Comparison of ENCODE assay signal across 1 cellular context in the genomic region with DNA sequence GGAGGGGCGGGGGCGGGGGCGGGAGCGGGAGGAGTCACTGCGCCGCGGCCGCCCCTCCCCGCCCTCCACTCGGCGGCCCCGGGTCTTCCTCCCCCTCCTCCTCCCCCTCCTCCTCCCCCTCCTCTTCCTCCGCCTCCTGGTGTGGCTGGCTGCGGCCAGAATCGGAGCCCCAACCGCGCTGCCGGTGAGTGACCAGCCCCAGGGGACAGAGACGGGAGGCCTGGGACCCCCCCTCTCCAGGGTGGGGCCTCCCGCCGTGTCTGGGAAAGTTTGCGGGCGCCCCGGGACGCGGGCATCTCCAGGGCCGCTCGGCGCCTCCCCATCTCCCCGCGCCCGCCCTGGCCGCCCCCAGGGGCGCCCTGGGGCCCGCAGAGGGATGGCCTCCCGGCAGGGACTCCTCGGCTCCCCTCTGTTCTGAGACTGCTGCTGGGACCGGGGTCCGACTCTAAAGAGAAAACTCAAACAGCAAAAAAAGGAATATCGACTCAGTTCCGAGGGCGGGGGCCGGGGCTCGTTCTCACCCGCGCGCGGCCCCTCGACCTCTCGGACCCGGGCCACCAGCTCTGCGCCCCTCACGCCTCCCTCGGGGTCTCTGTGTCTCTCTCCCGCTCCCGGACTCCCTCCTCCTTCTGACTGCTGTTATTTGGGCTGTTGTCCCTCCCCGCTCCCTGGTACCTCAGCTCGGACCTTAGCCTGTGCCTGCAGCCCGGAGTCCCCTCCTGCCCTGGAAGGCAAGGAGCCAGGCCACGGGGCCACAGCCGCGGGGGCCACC.
TF ChIP-seq lines count a peak whose summit lies in the region.

A gene with protein sequence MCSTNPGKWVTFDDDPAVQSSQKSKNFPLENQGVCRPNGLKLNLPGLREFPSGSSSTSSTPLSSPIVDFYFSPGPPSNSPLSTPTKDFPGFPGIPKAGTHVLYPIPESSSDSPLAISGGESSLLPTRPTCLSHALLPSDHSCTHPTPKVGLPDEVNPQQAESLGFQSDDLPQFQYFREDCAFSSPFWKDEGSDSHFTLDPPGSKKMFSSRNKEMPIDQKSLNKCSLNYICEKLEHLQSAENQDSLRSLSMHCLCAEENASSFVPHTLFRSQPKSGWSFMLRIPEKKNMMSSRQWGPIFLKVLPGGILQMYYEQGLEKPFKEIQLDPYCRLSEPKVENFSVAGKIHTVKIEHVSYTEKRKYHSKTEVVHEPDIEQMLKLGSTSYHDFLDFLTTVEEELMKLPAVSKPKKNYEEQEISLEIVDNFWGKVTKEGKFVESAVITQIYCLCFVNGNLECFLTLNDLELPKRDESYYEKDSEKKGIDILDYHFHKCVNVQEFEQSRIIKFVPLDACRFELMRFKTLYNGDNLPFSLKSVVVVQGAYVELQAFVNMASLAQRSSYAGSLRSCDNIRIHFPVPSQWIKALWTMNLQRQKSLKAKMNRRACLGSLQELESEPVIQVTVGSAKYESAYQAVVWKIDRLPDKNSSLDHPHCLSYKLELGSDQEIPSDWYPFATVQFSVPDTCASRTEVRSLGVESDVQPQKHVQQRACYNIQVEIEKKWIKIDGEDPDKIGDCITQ (plus strand): TSS at position 122 of the 772 bp plus-strand sequence. CDS start 50,480 bp downstream, outside the sequence.

TF ChIP-seq in HEK293, 187 proteins besides CTCF, POLR2A, EP300 and RAD21 (continued from another document and continues in another):
- TF ChIP-seq ZBTB49 (tag by site-specific recombination; IDR thresholded peaks at IDR 0.05; ENCODE audit: low read depth) (no peak), ZIC2 (tag by site-specific recombination; IDR thresholded peaks at IDR 0.05) (peak; percentile 89), FEZF1 (tag by site-specific recombination; IDR thresholded peaks at IDR 0.05) (no peak), ZFP69B (tag by site-specific recombination; IDR thresholded peaks at IDR 0.05) (no peak), ZNF2 (tag by site-specific recombination; IDR thresholded peaks at IDR 0.05) (no peak), REPIN1 (tag by site-specific recombination; IDR thresholded peaks at IDR 0.05; ENCODE audit: low read depth) (no peak), ZNF510 (tag by site-specific recombination; IDR thresholded peaks at IDR 0.05; ENCODE audit: insufficient replicate concordance) (no peak), KLF17 (tag by site-specific recombination; IDR thresholded peaks at IDR 0.05) (no peak), SCRT1 (tag by site-specific recombination; IDR thresholded peaks at IDR 0.05; ENCODE audit: borderline replicate concordance) (no peak), GLIS2 (tag by site-specific recombination; IDR thresholded peaks at IDR 0.05) (peak; percentile 61; the same call in 1 of the 2 replicates), ZNF785 (tag by site-specific recombination; IDR thresholded peaks at IDR 0.05) (no peak), ZNF623 (tag by site-specific recombination; IDR thresholded peaks at IDR 0.05) (no peak), ZNF426 (tag by site-specific recombination; IDR thresholded peaks at IDR 0.05) (no peak), ZSCAN16 (tag by site-specific recombination; IDR thresholded peaks at IDR 0.05) (no peak), ZNF133 (tag by site-specific recombination; IDR thresholded peaks at IDR 0.05) (no peak), SP2 (tag by site-specific recombination; IDR thresholded peaks at IDR 0.05) (no peak), ZNF518A (tag by site-specific recombination; conservative IDR thresholded peaks at IDR 0.05; ENCODE audit: low read depth) (no peak), ZNF514 (tag by site-specific recombination; IDR thresholded peaks at IDR 0.05) (no peak), ZBTB48 (tag by site-specific recombination; IDR thresholded peaks at IDR 0.05) (peak; percentile 65), GLI2 (tag by site-specific recombination; IDR thresholded peaks at IDR 0.05; ENCODE audit: borderline replicate concordance, low read depth) (no peak), YY1 (tag by site-specific recombination; IDR thresholded peaks at IDR 0.05) (no peak), RBAK (tag by site-specific recombination; IDR thresholded peaks at IDR 0.05) (no peak), ZXDB (tag by site-specific recombination; IDR thresholded peaks at IDR 0.05) (peak; percentile 31; the same call in 1 of the 2 replicates), OVOL3 (tag by site-specific recombination; IDR thresholded peaks at IDR 0.05) (no peak)
- TF ChIP-seq, protein P1, sequence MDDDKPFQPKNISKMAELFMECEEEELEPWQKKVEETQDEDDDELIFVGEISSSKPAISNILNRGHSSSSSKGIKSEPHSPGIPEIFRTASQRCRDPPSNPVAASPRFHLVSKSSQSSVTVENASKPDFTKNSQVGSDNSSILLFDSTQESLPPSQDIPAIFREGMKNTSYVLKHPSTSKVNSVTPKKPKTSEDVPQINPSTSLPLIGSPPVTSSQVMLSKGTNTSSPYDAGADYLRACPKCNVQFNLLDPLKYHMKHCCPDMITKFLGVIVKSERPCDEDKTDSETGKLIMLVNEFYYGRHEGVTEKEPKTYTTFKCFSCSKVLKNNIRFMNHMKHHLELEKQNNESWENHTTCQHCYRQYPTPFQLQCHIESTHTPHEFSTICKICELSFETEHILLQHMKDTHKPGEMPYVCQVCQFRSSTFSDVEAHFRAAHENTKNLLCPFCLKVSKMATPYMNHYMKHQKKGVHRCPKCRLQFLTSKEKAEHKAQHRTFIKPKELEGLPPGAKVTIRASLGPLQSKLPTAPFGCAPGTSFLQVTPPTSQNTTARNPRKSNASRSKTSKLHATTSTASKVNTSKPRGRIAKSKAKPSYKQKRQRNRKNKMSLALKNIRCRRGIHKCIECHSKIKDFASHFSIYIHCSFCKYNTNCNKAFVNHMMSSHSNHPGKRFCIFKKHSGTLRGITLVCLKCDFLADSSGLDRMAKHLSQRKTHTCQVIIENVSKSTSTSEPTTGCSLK (tag by site-specific recombination; IDR thresholded peaks at IDR 0.05) = no peak
- TF ChIP-seq, protein P2, sequence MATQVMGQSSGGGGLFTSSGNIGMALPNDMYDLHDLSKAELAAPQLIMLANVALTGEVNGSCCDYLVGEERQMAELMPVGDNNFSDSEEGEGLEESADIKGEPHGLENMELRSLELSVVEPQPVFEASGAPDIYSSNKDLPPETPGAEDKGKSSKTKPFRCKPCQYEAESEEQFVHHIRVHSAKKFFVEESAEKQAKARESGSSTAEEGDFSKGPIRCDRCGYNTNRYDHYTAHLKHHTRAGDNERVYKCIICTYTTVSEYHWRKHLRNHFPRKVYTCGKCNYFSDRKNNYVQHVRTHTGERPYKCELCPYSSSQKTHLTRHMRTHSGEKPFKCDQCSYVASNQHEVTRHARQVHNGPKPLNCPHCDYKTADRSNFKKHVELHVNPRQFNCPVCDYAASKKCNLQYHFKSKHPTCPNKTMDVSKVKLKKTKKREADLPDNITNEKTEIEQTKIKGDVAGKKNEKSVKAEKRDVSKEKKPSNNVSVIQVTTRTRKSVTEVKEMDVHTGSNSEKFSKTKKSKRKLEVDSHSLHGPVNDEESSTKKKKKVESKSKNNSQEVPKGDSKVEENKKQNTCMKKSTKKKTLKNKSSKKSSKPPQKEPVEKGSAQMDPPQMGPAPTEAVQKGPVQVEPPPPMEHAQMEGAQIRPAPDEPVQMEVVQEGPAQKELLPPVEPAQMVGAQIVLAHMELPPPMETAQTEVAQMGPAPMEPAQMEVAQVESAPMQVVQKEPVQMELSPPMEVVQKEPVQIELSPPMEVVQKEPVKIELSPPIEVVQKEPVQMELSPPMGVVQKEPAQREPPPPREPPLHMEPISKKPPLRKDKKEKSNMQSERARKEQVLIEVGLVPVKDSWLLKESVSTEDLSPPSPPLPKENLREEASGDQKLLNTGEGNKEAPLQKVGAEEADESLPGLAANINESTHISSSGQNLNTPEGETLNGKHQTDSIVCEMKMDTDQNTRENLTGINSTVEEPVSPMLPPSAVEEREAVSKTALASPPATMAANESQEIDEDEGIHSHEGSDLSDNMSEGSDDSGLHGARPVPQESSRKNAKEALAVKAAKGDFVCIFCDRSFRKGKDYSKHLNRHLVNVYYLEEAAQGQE (tag by site-specific recombination; IDR thresholded peaks at IDR 0.05) = no peak
- TF ChIP-seq, protein P3, sequence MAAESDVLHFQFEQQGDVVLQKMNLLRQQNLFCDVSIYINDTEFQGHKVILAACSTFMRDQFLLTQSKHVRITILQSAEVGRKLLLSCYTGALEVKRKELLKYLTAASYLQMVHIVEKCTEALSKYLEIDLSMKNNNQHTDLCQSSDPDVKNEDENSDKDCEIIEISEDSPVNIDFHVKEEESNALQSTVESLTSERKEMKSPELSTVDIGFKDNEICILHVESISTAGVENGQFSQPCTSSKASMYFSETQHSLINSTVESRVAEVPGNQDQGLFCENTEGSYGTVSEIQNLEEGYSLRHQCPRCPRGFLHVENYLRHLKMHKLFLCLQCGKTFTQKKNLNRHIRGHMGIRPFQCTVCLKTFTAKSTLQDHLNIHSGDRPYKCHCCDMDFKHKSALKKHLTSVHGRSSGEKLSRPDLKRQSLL (tag by site-specific recombination; IDR thresholded peaks at IDR 0.05) = no peak
- TF ChIP-seq, protein P4, sequence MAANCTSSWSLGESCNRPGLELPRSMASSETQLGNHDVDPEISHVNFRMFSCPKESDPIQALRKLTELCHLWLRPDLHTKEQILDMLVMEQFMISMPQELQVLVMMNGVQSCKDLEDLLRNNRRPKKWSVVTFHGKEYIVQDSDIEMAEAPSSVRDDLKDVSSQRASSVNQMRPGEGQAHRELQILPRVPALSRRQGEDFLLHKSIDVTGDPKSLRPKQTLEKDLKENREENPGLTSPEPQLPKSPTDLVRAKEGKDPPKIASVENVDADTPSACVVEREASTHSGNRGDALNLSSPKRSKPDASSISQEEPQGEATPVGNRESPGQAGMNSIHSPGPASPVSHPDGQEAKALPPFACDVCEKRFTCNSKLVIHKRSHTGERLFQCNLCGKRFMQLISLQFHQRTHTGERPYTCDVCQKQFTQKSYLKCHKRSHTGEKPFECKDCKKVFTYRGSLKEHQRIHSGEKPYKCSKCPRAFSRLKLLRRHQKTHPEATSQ (tag by site-specific recombination; IDR thresholded peaks at IDR 0.05) = no peak
- TF ChIP-seq, protein P5, sequence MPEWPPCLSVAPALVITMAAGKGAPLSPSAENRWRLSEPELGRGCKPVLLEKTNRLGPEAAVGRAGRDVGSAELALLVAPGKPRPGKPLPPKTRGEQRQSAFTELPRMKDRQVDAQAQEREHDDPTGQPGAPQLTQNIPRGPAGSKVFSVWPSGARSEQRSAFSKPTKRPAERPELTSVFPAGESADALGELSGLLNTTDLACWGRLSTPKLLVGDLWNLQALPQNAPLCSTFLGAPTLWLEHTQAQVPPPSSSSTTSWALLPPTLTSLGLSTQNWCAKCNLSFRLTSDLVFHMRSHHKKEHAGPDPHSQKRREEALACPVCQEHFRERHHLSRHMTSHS (tag by site-specific recombination; IDR thresholded peaks at IDR 0.05) = no peak
